In genomic region chr12:92535961-92536360, GRCh38 we compare ENCODE assay signal across 3 cellular contexts.
TF ChIP-seq lines count a peak whose summit lies in the region.

No MANE protein-coding gene starts in this region.

TF ChIP-seq in GM12891, 5 proteins besides CTCF, POLR2A, EP300 and RAD21:
- TF ChIP-seq POLR2AphosphoS5 (IDR thresholded peaks at IDR 0.05; ENCODE audit: low read depth, low read length) (no peak), PAX5 (IDR thresholded peaks at IDR 0.05; ENCODE audit: insufficient read depth, low read length, severe bottlenecking) (no peak), SPI1 (IDR thresholded peaks at IDR 0.05; ENCODE audit: low read depth, low read length) (no peak), POU2F2 (IDR thresholded peaks at IDR 0.05; ENCODE audit: low read depth, low read length) (no peak), TAF1 (IDR thresholded peaks at IDR 0.05; ENCODE audit: low read depth, low read length) (no peak)

TF ChIP-seq in GM23338, 12 proteins besides CTCF, POLR2A, EP300 and RAD21 (continued from another document):
- no peak for TF ChIP-seq ETS1 (IDR thresholded peaks at IDR 0.05)
- TF ChIP-seq STAT1 (IDR thresholded peaks at IDR 0.05; ENCODE audit: unreplicated experiment) = no peak
- no peak for TF ChIP-seq ZNF331 (CRISPR knock-in tag; IDR thresholded peaks at IDR 0.05; ENCODE audit: low read depth)
- TF ChIP-seq POLR2AphosphoS5 (IDR thresholded peaks at IDR 0.05; ENCODE audit: low read depth) = no peak
- no peak for TF ChIP-seq EZH2 (IDR thresholded peaks at IDR 0.05; ENCODE audit: low read depth, unreplicated experiment)
- TF ChIP-seq JUNB (IDR thresholded peaks at IDR 0.05; ENCODE audit: unreplicated experiment) = no peak
- TF ChIP-seq ZNF462 (CRISPR knock-in tag; IDR thresholded peaks at IDR 0.05) = no peak
- no peak for TF ChIP-seq EZH2phosphoT487 (IDR thresholded peaks at IDR 0.05; ENCODE audit: unreplicated experiment)
- no peak for TF ChIP-seq CREB1 (CRISPR knock-in tag; IDR thresholded peaks at IDR 0.05; ENCODE audit: low read depth)
- TF ChIP-seq REST (IDR thresholded peaks at IDR 0.05; ENCODE audit: unreplicated experiment) = no peak
- no peak for TF ChIP-seq ZNF114 (CRISPR knock-in tag; IDR thresholded peaks at IDR 0.05)

TF ChIP-seq in H1, 55 proteins besides CTCF, POLR2A, EP300 and RAD21:
- TF ChIP-seq ASH2L (IDR thresholded peaks at IDR 0.05; ENCODE audit: low read length) (no peak), PHF8 (conservative IDR thresholded peaks at IDR 0.05; ENCODE audit: low read depth, low read length) (no peak), RBBP5 (IDR thresholded peaks at IDR 0.05; ENCODE audit: borderline replicate concordance, low read depth, low read length) (no peak)
